ENCODE assay signal across 33 cellular contexts in genomic region chr13:93805736-93806135, GRCh38.
"Had no signal": no experiment of that assay in that cellular context is flagged by ENCODE, and none has a peak within 500 bp of the region (broad histone marks: within the 10 kb centered on the region; RNA-seq: fewer than 3 reads in every experiment).

No MANE protein-coding gene starts in this region.

- H3K36me3 ChIP-seq: Peyer's patch, SJSA1 had no signal

- H3K9ac ChIP-seq: SK-N-SH had no signal

- H3K9me2 ChIP-seq: SK-N-SH had no signal

- H3K4me2 ChIP-seq: SK-N-SH had no signal

- H3K9me3 Mint-ChIP-seq: activated CD4-positive, alpha-beta memory T cell treated with anti-CD3 and anti-CD28 coated beads for 36 hours; activated naive CD4-positive, alpha-beta T cell treated with anti-CD3 and anti-CD28 coated beads, Interleukin-2, amount 10 ng/mL, durations not matched to agents 7 days and 5 days; activated naive CD8-positive, alpha-beta T cell treated with anti-CD3 and anti-CD28 coated beads, Interleukin-2, amount 50 U/mL, for 24 hours; T-helper 1 cell treated with Interleukin-12 subunit alpha and Interleukin-12 subunit beta and Interleukin-4 antibody, amounts not matched to agents 30 μg/mL and 1 μg/mL, for 36 hours; T-helper 2 cell treated with Interferon-gamma antibody and Interleukin-4, amounts not matched to agents 5 μg/mL and 100 μg/mL, for 36 hours; WTC11 had no signal

- H3K4me3 ChIP-seq: Peyer's patch, SJSA1 had no signal

- H3K27ac ChIP-seq: Peyer's patch, SJSA1 had no signal

- H3K36me3 Mint-ChIP-seq: activated CD4-positive, alpha-beta memory T cell treated with anti-CD3 and anti-CD28 coated beads for 36 hours; activated naive CD4-positive, alpha-beta T cell treated with anti-CD3 and anti-CD28 coated beads, Interleukin-2, amount 10 ng/mL, durations not matched to agents 7 days and 5 days; activated naive CD8-positive, alpha-beta T cell; brain; WTC11 had no signal

- H3K27ac Mint-ChIP-seq: activated CD4-positive, alpha-beta memory T cell treated with anti-CD3 and anti-CD28 coated beads for 36 hours; activated CD4-positive, alpha-beta T cell treated with anti-CD3 and anti-CD28 coated beads for 36 hours; activated naive CD4-positive, alpha-beta T cell treated with anti-CD3 and anti-CD28 coated beads, Interleukin-2, amount 10 ng/mL, durations not matched to agents 7 days and 5 days; activated naive CD8-positive, alpha-beta T cell; activated naive CD8-positive, alpha-beta T cell treated with anti-CD3 and anti-CD28 coated beads, Interleukin-2, amount 50 U/mL, for 24 hours; brain; T-helper 1 cell treated with Interleukin-12 subunit alpha and Interleukin-12 subunit beta and Interleukin-4 antibody, amounts not matched to agents 30 μg/mL and 1 μg/mL, for 36 hours; T-helper 2 cell treated with Interferon-gamma antibody and Interleukin-4, amounts not matched to agents 5 μg/mL and 100 μg/mL, for 36 hours; WTC11 had no signal

- H3K4me3 Mint-ChIP-seq: activated CD4-positive, alpha-beta memory T cell treated with anti-CD3 and anti-CD28 coated beads for 36 hours; activated CD4-positive, alpha-beta T cell treated with anti-CD3 and anti-CD28 coated beads for 36 hours; activated naive CD4-positive, alpha-beta T cell treated with anti-CD3 and anti-CD28 coated beads, Interleukin-2, amount 10 ng/mL, durations not matched to agents 7 days and 5 days; activated naive CD8-positive, alpha-beta T cell; activated naive CD8-positive, alpha-beta T cell treated with anti-CD3 and anti-CD28 coated beads, Interleukin-2, amount 50 U/mL, for 24 hours; brain; T-helper 1 cell treated with Interleukin-12 subunit alpha and Interleukin-12 subunit beta and Interleukin-4 antibody, amounts not matched to agents 30 μg/mL and 1 μg/mL, for 36 hours; T-helper 2 cell treated with Interferon-gamma antibody and Interleukin-4, amounts not matched to agents 5 μg/mL and 100 μg/mL, for 36 hours; WTC11 had no signal

- ATAC-seq: activated CD4-positive, alpha-beta T cell treated with anti-CD3 and anti-CD28 coated beads for 36 hours; activated CD4-positive, CD25-positive, alpha-beta regulatory T cell treated with anti-CD3 and anti-CD28 coated beads, Interleukin-2, amount 50 U/mL, for 24 hours; activated naive CD8-positive, alpha-beta T cell treated with anti-CD3 and anti-CD28 coated beads, Interleukin-2, amount 50 U/mL, for 24 hours; PC-3; WTC11 had no signal

- H3K4me1 ChIP-seq: Peyer's patch, SJSA1 had no signal

- H3K27me3 Mint-ChIP-seq: brain had no signal

- H3K9me3 ChIP-seq: Peyer's patch, SJSA1, SK-N-SH had no signal

- H3K4me1 Mint-ChIP-seq: activated CD4-positive, alpha-beta T cell treated with anti-CD3 and anti-CD28 coated beads for 36 hours; activated naive CD4-positive, alpha-beta T cell treated with anti-CD3 and anti-CD28 coated beads, Interleukin-2, amount 10 ng/mL, durations not matched to agents 7 days and 5 days; activated naive CD8-positive, alpha-beta T cell treated with anti-CD3 and anti-CD28 coated beads, Interleukin-2, amount 50 U/mL, for 24 hours had no signal

- H3K27me3 ChIP-seq: Peyer's patch, SJSA1 had no signal

- DNase-seq: activated CD4-positive, alpha-beta memory T cell treated with anti-CD3 and anti-CD28 coated beads for 36 hours; activated CD4-positive, alpha-beta T cell treated with anti-CD3 and anti-CD28 coated beads for 36 hours; activated CD4-positive, alpha-beta T cell treated with anti-CD3 and anti-CD28 coated beads, Interleukin-2, amount 50 U/mL, for 1 hour; activated CD8-positive, alpha-beta memory T cell treated with anti-CD3 and anti-CD28 coated beads, Interleukin-2, amount 50 U/mL, for 4 hours; activated effector memory CD4-positive, alpha-beta T cell treated with Interleukin-2 at 50 U/mL for 16 hours; activated naive CD4-positive, alpha-beta T cell treated with anti-CD3 and anti-CD28 coated beads, Interleukin-2, amount 10 ng/mL, durations not matched to agents 7 days and 5 days; activated naive CD8-positive, alpha-beta T cell treated with anti-CD3 and anti-CD28 coated beads, Interleukin-2, amount 50 U/mL, for 24 hours; activated T-cell treated with anti-CD3 and anti-CD28 coated beads for 4 hours; activated T-cell treated with anti-CD3 and anti-CD28 coated beads, Interleukin-2, amount 50 U/mL, for 48 hours; anterior cingulate cortex; caudate nucleus; cerebellar nuclear complex; NCI-H1105; NCI-H1436; NCI-H1694; NCI-H1930; NCI-H2081 treated with DMSO at 0.1 percent for 48 hours; NCI-H2171; NCI-H510A; NCI-H526; NCI-H774; PC-3; Peyer's patch; RPMI8226; SHP77 treated with DMSO at 0.1 percent for 48 hours; SK-N-SH had no signal
